9 cellular contexts compared by ENCODE assay signal in genomic region chr6:127483399-127484055, GRCh38. TPM values are rescaled to one million over a fixed set of nuclear protein-coding genes. Genes with fewer than 3 reads are reported as not detected.
A peak's percentile ranks its signal among the peaks of the same experiment; 100 is the strongest.
DNase-seq lines count a peak whose midpoint lies in the region; ATAC-seq, FAIRE-seq and TF ChIP-seq lines count a peak whose summit lies in the region.
"Had no signal": no experiment of that assay in that cellular context is flagged by ENCODE, and none has a peak within 500 bp of the region (broad histone marks: within the 10 kb centered on the region; RNA-seq: fewer than 3 reads in every experiment).

No MANE protein-coding gene starts in this region.

- peak overlapping the region; percentile 18 for H3K4me2 ChIP-seq in keratinocyte (ENCODE audit: control insufficient read depth, extremely low read depth, insufficient read depth, low read depth, low read length)

- H3K4me1 ChIP-seq in NT2/D1 (ENCODE audit: insufficient read depth, insufficient read length), result no peaks in the 10 kb centered on the region
- H3K4me1 ChIP-seq in keratinocyte (ENCODE audit: control insufficient read depth, extremely low read depth, insufficient read depth, low read length), result peaks cover 11% of the 10 kb centered on the region
- peaks cover 5% of the 10 kb centered on the region for H3K4me1 ChIP-seq in ovary (ENCODE audit: insufficient read depth)

- H3K9me3 ChIP-seq in NT2/D1 (ENCODE audit: insufficient read depth, low read length) (no peaks in the 10 kb centered on the region), keratinocyte (ENCODE audit: control insufficient read depth, low read depth, low read length) (no peaks in the 10 kb centered on the region), ovary (no peaks in the 10 kb centered on the region), WERI-Rb-1 (ENCODE audit: severe bottlenecking) (no peaks in the 10 kb centered on the region)

- TF ChIP-seq EP300 in ovary (IDR thresholded peaks at IDR 0.05), result no peak

- ATAC-seq in GM18519 (IDR thresholded peaks at IDR 0.05; ENCODE audit: low FRiP score, unreplicated experiment) (peak; percentile 11), HG02588 (IDR thresholded peaks at IDR 0.05; ENCODE audit: unreplicated experiment) (peak; percentile 6), left colon (no peak)
- ATAC-seq: HCT116 had no signal

- no peak overlapping the region for H3K9ac ChIP-seq in NT2/D1 (ENCODE audit: insufficient read length, low read depth)
- H3K9ac ChIP-seq in keratinocyte (ENCODE audit: control insufficient read depth, extremely low read depth, insufficient read depth, low read length), result no peak overlapping the region

- no peaks in the 10 kb centered on the region for H3K79me2 ChIP-seq in keratinocyte (ENCODE audit: control insufficient read depth, insufficient read depth, low read length)

- dilution Hi-C loops in keratinocyte (cut with MboI; ENCODE audit: extremely low pct_ligation_motif_present, low sequenced_read_pairs), result no loop called here

- H3K36me3 ChIP-seq in NT2/D1 (ENCODE audit: insufficient read depth, insufficient read length, low read length) (no peaks in the 10 kb centered on the region), keratinocyte (ENCODE audit: control insufficient read depth in 2 of 2, extremely low read depth in 1 of 2, insufficient read depth in 2 of 2, low read length in 2 of 2) (no peaks in the 10 kb centered on the region), ovary (no peaks in the 10 kb centered on the region), WERI-Rb-1 (peaks cover 89% of the 10 kb centered on the region)

- intact Hi-C loops in left colon (cut with DNase I, micrococcal nuclease) (no loop called here), ovary (cut with DNase I) (loop anchor here in 1 of 4 donors (10.0 kb wide), 1 partner anchor 51 kb away; no protein-coding TSS in a partner anchor)

- no peak for TF ChIP-seq CTCF in keratinocyte (optimal IDR thresholded peaks at IDR 0.05 in 1 of 3, IDR thresholded peaks at IDR 0.05 in 1 of 3, conservative IDR thresholded peaks at IDR 0.05 in 1 of 3; ENCODE audit: extremely low read depth in 1 of 3, insufficient read depth in 2 of 3, low read length in 3 of 3)
- no peak for TF ChIP-seq CTCF in ovary (IDR thresholded peaks at IDR 0.05)
- no peak for TF ChIP-seq CTCF in WERI-Rb-1 (IDR thresholded peaks at IDR 0.05; ENCODE audit: low read depth, low read length)

- no peak for TF ChIP-seq POLR2A in ovary (IDR thresholded peaks at IDR 0.05)

- H3K4me3 ChIP-seq in NT2/D1 (ENCODE audit: insufficient read length, low read depth) (no peak overlapping the region), keratinocyte (ENCODE audit: control insufficient read depth in 2 of 3, extremely low read depth in 1 of 3, insufficient read depth in 2 of 3, low read depth in 1 of 3, low read length in 3 of 3) (no peak overlapping the region), ovary (no peak overlapping the region), WERI-Rb-1 (ENCODE audit: low read depth, low read length) (no peak overlapping the region)

- 14 to 45% (median 29%) methylated on average over 5 of the region's 5 CpGs for WGBS in ovary, 3 donors

- peak; percentile 34 for FAIRE-seq in keratinocyte (lab: Jason Lieb, UNC)

- DNase-seq in NT2/D1 (ENCODE audit: low read depth, low spot score), result peak; percentile 68
- no peak for DNase-seq in keratinocyte (ENCODE audit: low read depth, low spot score)
- DNase-seq in left colon, result no peak
- DNase-seq in ovary, result no peak
- DNase-seq in WERI-Rb-1, result no peak
- no peak for DNase-seq in NCI-H748 treated with DMSO at 0.1 percent for 48 hours (lab: John Stamatoyannopoulos, UW)

- H4K20me1 ChIP-seq in keratinocyte (ENCODE audit: control insufficient read depth, extremely low read depth, insufficient read depth, low read length), result no peaks in the 10 kb centered on the region

- H2AFZ ChIP-seq in keratinocyte (ENCODE audit: control insufficient read depth, low read length), result peak overlapping the region; percentile 8

- H3K9me1 ChIP-seq in keratinocyte (ENCODE audit: control insufficient read depth, extremely low read depth, insufficient read depth, low read length), result no peaks in the 10 kb centered on the region

- no peak overlapping the region for H3K27ac ChIP-seq in keratinocyte (ENCODE audit: control insufficient read depth, insufficient read depth, low read length)
- H3K27ac ChIP-seq in ovary, result no peak overlapping the region
- H3K27ac ChIP-seq in WERI-Rb-1, result no peak overlapping the region

- H3K27me3 ChIP-seq in NT2/D1 (ENCODE audit: insufficient read depth, insufficient read length), result no peaks in the 10 kb centered on the region
- H3K27me3 ChIP-seq in keratinocyte (ENCODE audit: control insufficient read depth, extremely low read depth, insufficient read depth, low read length), result no peaks in the 10 kb centered on the region
- H3K27me3 ChIP-seq in ovary, result no peaks in the 10 kb centered on the region
- no peaks in the 10 kb centered on the region for H3K27me3 ChIP-seq in WERI-Rb-1 (ENCODE audit: insufficient read depth, low read depth, severe bottlenecking)

RNA-seq across cellular contexts. Expression of gene KIAA0408, which starts 24.3 kb away (rescaled TPM):
- polyA plus RNA-seq in keratinocyte (0.05 to 0.12 TPM in 2 of 3 replicates, not detected in the other), ovary (1 to 10 TPM; 2.1 to 7.4 TPM)
- 0.64 TPM for polyA plus RNA-seq in keratinocyte (2011; ENCODE audit: low read depth)
- 0.05 and 0.11 TPM in 2 replicates for polyA plus RNA-seq in keratinocyte (2011; cell fraction: cytosol; rRNA removed)
- polyA plus RNA-seq in keratinocyte (2011; cell fraction: nucleus; rRNA removed), result 0.19 TPM in 1 of 2 replicates, not detected in the other
- polyA plus RNA-seq in keratinocyte (2012; ENCODE audit: low replicate concordance), result 0.02 TPM in 1 of 2 replicates, not detected in the other
- 0.06 TPM in 1 of 3 replicates, not detected in the others for polyA minus RNA-seq in keratinocyte
- not detected for polyA minus RNA-seq in keratinocyte (2011; cell fraction: cytosol; rRNA and poly(A)+ RNA removed)
- polyA minus RNA-seq in keratinocyte (2011; cell fraction: nucleus; rRNA and poly(A)+ RNA removed), result not detected in 2 replicates
- total RNA-seq in left colon (1 to 10 TPM; 1.5 to 6.5 TPM), ovary (1 to 10 TPM; 1.8 to 5.0 (median 4.0) TPM)
